Comparison of ENCODE assay signal across 1 cellular context in genomic region chr11:72807021-72807693, GRCh38.
TF ChIP-seq lines count a peak whose summit lies in the region.

No MANE protein-coding gene starts in this region.

TF ChIP-seq in A549, 52 proteins besides CTCF, POLR2A, EP300 and RAD21 (continued from another document):
- TF ChIP-seq REST (IDR thresholded peaks at IDR 0.05) = no peak
- no peak for TF ChIP-seq SREBF2 (IDR thresholded peaks at IDR 0.05)
- no peak for TF ChIP-seq NPAS2 (CRISPR knock-in tag; IDR thresholded peaks at IDR 0.05; ENCODE audit: borderline replicate concordance)
- TF ChIP-seq FOSB (CRISPR knock-in tag; IDR thresholded peaks at IDR 0.05) = no peak
- TF ChIP-seq HOXB5 (CRISPR knock-in tag; IDR thresholded peaks at IDR 0.05) = no peak
- TF ChIP-seq PHF8 (IDR thresholded peaks at IDR 0.05; ENCODE audit: borderline replicate concordance, low read depth) = no peak
- no peak for TF ChIP-seq HMGXB4 (CRISPR knock-in tag; IDR thresholded peaks at IDR 0.05; ENCODE audit: borderline replicate concordance)
- TF ChIP-seq ZNF302 (CRISPR knock-in tag; IDR thresholded peaks at IDR 0.05) = 0 out of 2 replicates have a peak, but pooled peaks have one; percentile 13
- TF ChIP-seq EHMT2 (IDR thresholded peaks at IDR 0.05; ENCODE audit: low read depth) = no peak
- no peak for TF ChIP-seq CBX8 (IDR thresholded peaks at IDR 0.05)
- no peak for TF ChIP-seq EHF (CRISPR knock-in tag; IDR thresholded peaks at IDR 0.05)
- TF ChIP-seq PBX3 (IDR thresholded peaks at IDR 0.05) = no peak
- no peak for TF ChIP-seq ZC3H11A (IDR thresholded peaks at IDR 0.05)
- TF ChIP-seq ATOH8 (CRISPR knock-in tag; IDR thresholded peaks at IDR 0.05; ENCODE audit: low read depth) = no peak
- no peak for TF ChIP-seq USF2 (IDR thresholded peaks at IDR 0.05)
- TF ChIP-seq HEYL (CRISPR knock-in tag; IDR thresholded peaks at IDR 0.05) = no peak
- no peak for TF ChIP-seq POLR2AphosphoS2 (conservative IDR thresholded peaks at IDR 0.05; ENCODE audit: low read length)
- TF ChIP-seq KDM1A (IDR thresholded peaks at IDR 0.05; ENCODE audit: low read depth) = no peak
- TF ChIP-seq CHD4 (IDR thresholded peaks at IDR 0.05; ENCODE audit: borderline replicate concordance) = no peak
- TF ChIP-seq CHD2 (IDR thresholded peaks at IDR 0.05; ENCODE audit: low read length, partially characterized antibody) = no peak
- TF ChIP-seq TFCP2L1 (CRISPR knock-in tag; IDR thresholded peaks at IDR 0.05) = no peak
- peak; percentile 65; the same call in 1 of the 3 replicates for TF ChIP-seq BCL3 (IDR thresholded peaks at IDR 0.05)
- TF ChIP-seq HOXB13 (CRISPR knock-in tag; IDR thresholded peaks at IDR 0.05; ENCODE audit: low read depth) = no peak
- TF ChIP-seq TP53 (CRISPR knock-in tag; IDR thresholded peaks at IDR 0.05) = no peak
- peak; percentile 91 for TF ChIP-seq MAFK (IDR thresholded peaks at IDR 0.05; ENCODE audit: partially characterized antibody)
- TF ChIP-seq RFX5 (IDR thresholded peaks at IDR 0.05) = 0 out of 2 replicates have a peak, but pooled peaks have one; percentile 50
- no peak for TF ChIP-seq SMC3 (IDR thresholded peaks at IDR 0.05)
- TF ChIP-seq HES2 (IDR thresholded peaks at IDR 0.05) = peak; percentile 82
- no peak for TF ChIP-seq BHLHE40 (IDR thresholded peaks at IDR 0.05; ENCODE audit: low read depth, low read length)
- peak; percentile 57; the same call in 1 of the 2 replicates for TF ChIP-seq GATA3 (IDR thresholded peaks at IDR 0.05; ENCODE audit: borderline replicate concordance)
- TF ChIP-seq E2F6 (IDR thresholded peaks at IDR 0.05; ENCODE audit: borderline replicate concordance, low read depth) = no peak
- TF ChIP-seq FOXS1 (CRISPR knock-in tag; IDR thresholded peaks at IDR 0.05) = no peak
- TF ChIP-seq MYC (IDR thresholded peaks at IDR 0.05; ENCODE audit: borderline replicate concordance, low read length) = no peak
- peak; percentile 78 for TF ChIP-seq NFE2L2 (conservative IDR thresholded peaks at IDR 0.05; ENCODE audit: low read length)
- TF ChIP-seq HOXA7 (CRISPR knock-in tag; IDR thresholded peaks at IDR 0.05) = no peak
- TF ChIP-seq HDAC2 (IDR thresholded peaks at IDR 0.05) = no peak
- TF ChIP-seq RARB (CRISPR knock-in tag; IDR thresholded peaks at IDR 0.05) = no peak
- no peak for TF ChIP-seq RCOR1 (IDR thresholded peaks at IDR 0.05; ENCODE audit: low read depth, low read length)
- no peak for TF ChIP-seq RNF2 (IDR thresholded peaks at IDR 0.05; ENCODE audit: borderline replicate concordance, low read depth)
- no peak for TF ChIP-seq ELK1 (IDR thresholded peaks at IDR 0.05; ENCODE audit: low read depth, low read length)
- TF ChIP-seq FOSL2 (IDR thresholded peaks at IDR 0.05) = no peak
- TF ChIP-seq FOSL2 (CRISPR knock-in tag; IDR thresholded peaks at IDR 0.05) = peak; percentile 49; the same call in 1 of the 2 replicates
- peak; percentile 61 to 78; a peak in 4 of 5 replicates for TF ChIP-seq JUN (IDR thresholded peaks at IDR 0.05)
- TF ChIP-seq NR3C1 (IDR thresholded peaks at IDR 0.05) = no peak
- no peak for TF ChIP-seq KDM5A (IDR thresholded peaks at IDR 0.05)
- TF ChIP-seq JUNB (IDR thresholded peaks at IDR 0.05) = peak; percentile 26; the same call in 1 of the 2 replicates
TF ChIP-seq in A549: peak in this region for 11.
